25 cellular contexts compared by ENCODE assay signal in genomic region chr14:77338332-77338731, GRCh38.
"Had no signal": no experiment of that assay in that cellular context is flagged by ENCODE, and none has a peak within 500 bp of the region (broad histone marks: within the 10 kb centered on the region; RNA-seq: fewer than 3 reads in every experiment).

No MANE protein-coding gene starts in this region.

- DNase-seq: activated T-cell treated with anti-CD3 and anti-CD28 coated beads, Interleukin-2, amount 50 U/mL, for 1 hour; aorta; brain microvascular endothelial cell; central memory CD4-positive, alpha-beta T cell; dermis blood vessel endothelial cell; effector CD8-positive, alpha-beta T cell; hypothalamus; kidney; left lung; midbrain; natural killer cell; pancreas; right cardiac atrium; stimulated activated CD4-positive, alpha-beta T cell treated with anti-CD3 and anti-CD28 coated beads, Interleukin-4, amount 100 ng/mL, for 4 hours; substantia nigra; T-cell; T-helper 9 cell; tibial artery had no signal

- H3K27ac ChIP-seq: brain microvascular endothelial cell, esophagus muscularis mucosa, left lung, neutrophil, pancreas, tibial artery had no signal

- H3K9me3 ChIP-seq: esophagus muscularis mucosa, left lung, neutrophil, pancreas, tibial artery had no signal

- H3K27me3 Mint-ChIP-seq: stimulated activated naive CD8-positive, alpha-beta T cell treated with anti-CD3 and anti-CD28 coated beads, Interleukin-15, Interleukin-2, amounts not matched to agents 100 ng/mL and 50 ng/mL, for 24 hours; T-cell had no signal

- H3K4me3 Mint-ChIP-seq: natural killer cell; stimulated activated naive CD8-positive, alpha-beta T cell treated with anti-CD3 and anti-CD28 coated beads, Interleukin-15, Interleukin-2, amounts not matched to agents 100 ng/mL and 50 ng/mL, for 24 hours; T-cell had no signal

- FAIRE-seq: endothelial cell of umbilical vein, frontal cortex, kidney, pancreas had no signal

- H3K4me1 ChIP-seq: esophagus muscularis mucosa, left lung, pancreas, tibial artery had no signal

- H3K27me3 ChIP-seq: brain microvascular endothelial cell, esophagus muscularis mucosa, left lung, neutrophil, pancreas, tibial artery had no signal

- H3K27ac Mint-ChIP-seq: natural killer cell; stimulated activated naive CD8-positive, alpha-beta T cell treated with anti-CD3 and anti-CD28 coated beads, Interleukin-15, Interleukin-2, amounts not matched to agents 100 ng/mL and 50 ng/mL, for 24 hours; T-cell had no signal

- H3K4me3 ChIP-seq: esophagus muscularis mucosa, left lung, lung, pancreas, tibial artery had no signal

- H3K9me3 Mint-ChIP-seq: activated naive CD4-positive, alpha-beta T cell treated with anti-CD3 and anti-CD28 coated beads, Interleukin-2, amount 50 U/mL, for 72 hours; natural killer cell; stimulated activated naive CD8-positive, alpha-beta T cell treated with anti-CD3 and anti-CD28 coated beads, Interleukin-15, Interleukin-2, amounts not matched to agents 100 ng/mL and 50 ng/mL, for 24 hours; T-cell had no signal

- H3K4me1 Mint-ChIP-seq: natural killer cell, T-cell had no signal
